ENCODE assay signal across 24 cellular contexts in the genomic region with DNA sequence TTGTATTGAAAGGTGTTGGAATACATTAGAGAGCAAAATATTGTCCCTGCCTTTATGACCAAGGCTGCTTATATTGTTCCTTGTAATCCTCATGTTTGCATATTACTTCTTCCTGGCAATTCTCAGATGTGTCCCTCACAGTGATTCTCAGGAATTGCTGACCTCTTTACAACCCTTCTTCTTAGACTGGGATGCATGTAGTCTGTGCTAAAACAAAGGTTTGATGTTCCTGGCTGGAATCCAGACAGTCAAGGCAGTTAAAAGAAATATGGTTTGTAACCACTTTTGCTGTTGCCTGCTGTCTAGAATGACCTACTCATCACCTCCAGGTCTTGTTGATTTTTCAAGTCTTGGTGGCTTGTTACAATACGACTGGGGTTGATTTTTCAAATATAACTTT.
A peak's percentile ranks its signal among the peaks of the same experiment; 100 is the strongest.
DNase-seq lines count a peak whose midpoint lies in the region; ATAC-seq and TF ChIP-seq lines count a peak whose summit lies in the region.
"Had no signal": no experiment of that assay in that cellular context is flagged by ENCODE, and none has a peak within 500 bp of the region (broad histone marks: within the 10 kb centered on the region; RNA-seq: fewer than 3 reads in every experiment).

No MANE protein-coding gene starts in this region.

- ATAC-seq in HG02970 (IDR thresholded peaks at IDR 0.05; ENCODE audit: low FRiP score, unreplicated experiment) (no peak), GM21717 (IDR thresholded peaks at IDR 0.05; ENCODE audit: unreplicated experiment) (no peak)
- ATAC-seq: CD8-positive, alpha-beta T cell; gastroesophageal sphincter; lower lobe of right lung had no signal

- in situ Hi-C loops in astrocyte of the spinal cord (cut with HindIII; ENCODE audit: low sequenced_read_pairs): no loop called here

- TF ChIP-seq CTCF in astrocyte of the spinal cord (IDR thresholded peaks at IDR 0.05; ENCODE audit: low read depth, low read length): no peak

- peak; percentile 9 for DNase-seq in DMS 273 (lab: John Stamatoyannopoulos, UW; ENCODE audit: unreplicated experiment)
- DNase-seq in DMS 273 treated with DMSO at 0.1 percent for 48 hours (lab: John Stamatoyannopoulos, UW): no peak
- peak; percentile 54 for DNase-seq in astrocyte of the spinal cord (ENCODE audit: low read depth, low spot score)
- DNase-seq in kidney glomerular epithelial cell (lab: John Stamatoyannopoulos, UW): peak; percentile 53
- DNase-seq in smooth muscle cell of the brain vasculature (ENCODE audit: low read depth, low spot score): peak; percentile 89
- no peak for DNase-seq in NCI-H526 treated with DMSO at 0.1 percent for 48 hours (lab: John Stamatoyannopoulos, UW)
- DNase-seq: activated CD4-positive, alpha-beta T cell treated with anti-CD3 and anti-CD28 coated beads, Interleukin-2, amount 50 U/mL, for 4 hours; activated CD4-positive, CD25-positive, alpha-beta regulatory T cell; CD8-positive, alpha-beta T cell; effector memory CD4-positive, alpha-beta T cell; Karpas-422; lower lobe of right lung; NCI-H1092; NCI-H2029 treated with DMSO at 0.1 percent for 48 hours; NCI-H345; NCI-H82; posterior cingulate gyrus; SHP77; trophoblast cell had no signal

- H3K4me3 ChIP-seq in astrocyte of the spinal cord (ENCODE audit: low read depth, low read length): no peak overlapping the region
- H3K4me3 ChIP-seq: ascending aorta, esophagus muscularis mucosa, gastroesophageal sphincter, lower lobe of right lung had no signal

Comparison
In these comparisons a context has a peak if more than half of its experiments do, and no peak if none do; other contexts are left out.
1. DNase-seq: peak in DMS 273 (single experiment), astrocyte of the spinal cord (single experiment), kidney glomerular epithelial cell (single experiment) and smooth muscle cell of the brain vasculature (single experiment); none in DMS 273 treated with DMSO at 0.1 percent for 48 hours (single experiment) and NCI-H526 treated with DMSO at 0.1 percent for 48 hours (single experiment).